In the genomic region with DNA sequence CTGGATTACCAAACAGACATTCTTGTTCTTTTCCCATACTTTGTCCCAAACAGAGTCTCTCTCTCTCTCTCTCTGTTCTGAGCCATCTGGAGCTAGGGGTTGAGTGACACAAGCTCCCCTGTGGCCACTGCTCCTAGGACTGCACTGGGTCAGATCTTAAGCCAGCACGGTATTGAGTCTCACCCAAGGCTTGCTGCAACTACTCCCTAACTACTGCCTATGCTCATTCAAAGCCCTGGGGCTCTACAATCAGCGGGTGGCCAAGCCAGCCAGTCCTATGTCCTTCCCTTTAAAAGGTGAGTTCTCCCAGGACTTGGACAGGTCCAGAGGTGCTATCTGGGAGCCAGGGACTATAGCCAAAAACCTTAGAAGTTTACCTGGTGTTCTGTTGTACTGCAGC, we compare ENCODE assay signal across 15 cellular contexts.
DNase-seq lines count a peak whose midpoint lies in the region; ATAC-seq and TF ChIP-seq lines count a peak whose summit lies in the region.
"Had no signal": no experiment of that assay in that cellular context is flagged by ENCODE, and none has a peak within 500 bp of the region (broad histone marks: within the 10 kb centered on the region; RNA-seq: fewer than 3 reads in every experiment).

No MANE protein-coding gene starts in this region.

- no peak overlapping the region for H3K18ac ChIP-seq in neuronal stem cell (ENCODE audit: low read length)

- no CpG with 5 or more reads among the region's 2 CpGs for WGBS in neuronal stem cell (ENCODE audit: extremely low coverage in 2 of 2, insufficient read length in 2 of 2, insufficient replicate concordance in 1 of 2), 2 donors
- WGBS in aorta, 2 donors: 58 to 73% methylated on average over 2 of the region's 2 CpGs

- H3K27ac ChIP-seq in neuronal stem cell (replicated peaks; ENCODE audit: low read length) (no peak overlapping the region), aorta (ENCODE audit: low read depth in 1 of 2, low read length in 2 of 2) (no peak overlapping the region), RWPE1 (no peak overlapping the region)
- H3K27ac ChIP-seq: GM23248 had no signal

- H4K8ac ChIP-seq in neuronal stem cell (ENCODE audit: low read depth, low read length): no peak overlapping the region

- H3K36me3 ChIP-seq in neuronal stem cell (replicated peaks in 1 of 2; ENCODE audit: control insufficient read depth in 2 of 2, insufficient read depth in 2 of 2, low read length in 2 of 2): no peaks in the 10 kb centered on the region
- no peaks in the 10 kb centered on the region for H3K36me3 ChIP-seq in aorta (ENCODE audit: control insufficient read depth in 1 of 2, insufficient read depth in 2 of 2, low read length in 1 of 2)

- H3K4ac ChIP-seq in neuronal stem cell (ENCODE audit: low read length): no peak overlapping the region

- peak; percentile 41 for ATAC-seq in aorta (ENCODE audit: low FRiP score)
- ATAC-seq: HCT116 had no signal

- CTCF ChIA-PET in RWPE1 (lab: Yijun Ruan, JAX): interaction anchor here (0.6 kb wide), 1 partner anchor 15 kb away, joined by 3 read pairs; no protein-coding TSS in a partner anchor

- no peaks in the 10 kb centered on the region for H3K27me3 ChIP-seq in neuronal stem cell (ENCODE audit: control insufficient read depth in 3 of 3, insufficient read depth in 3 of 3, low read depth in 1 of 3, low read length in 3 of 3)
- H3K27me3 ChIP-seq in aorta (ENCODE audit: control insufficient read depth in 1 of 2, insufficient read depth in 2 of 2, low read length in 1 of 2): no peaks in the 10 kb centered on the region

- no peak overlapping the region for H3K9ac ChIP-seq in neuronal stem cell (ENCODE audit: low read depth, low read length, poor library complexity)
- H3K9ac ChIP-seq: GM23248 had no signal

- POLR2A ChIA-PET in RWPE1 (lab: Yijun Ruan, JAX; ENCODE audit: low non-redundant PET): no interaction called here

- H2BK12ac ChIP-seq in neuronal stem cell (ENCODE audit: low read length): no peak overlapping the region

- peak; percentile 5 for DNase-seq in RPMI7951 (ENCODE audit: low read depth)
- DNase-seq in neuronal stem cell (ENCODE audit: low spot score): no peak
- no peak for DNase-seq in aorta
- DNase-seq in stimulated activated naive CD4-positive, alpha-beta T cell (lab: John Stamatoyannopoulos, UW): no peak
- no peak for DNase-seq in RWPE1 (ENCODE audit: low spot score)
- no peak for DNase-seq in NCI-H748 treated with DMSO at 0.1 percent for 48 hours (lab: John Stamatoyannopoulos, UW)
- DNase-seq: C1 segment of cervical spinal cord; Calu3; CD4-positive, alpha-beta memory T cell; COR-L47; DMS53; DMS79 treated with DMSO at 0.1 percent for 48 hours; GM23248; H7 had no signal

- intact Hi-C loops in aorta (cut with DNase I): no loop called here

- H2BK15ac ChIP-seq in neuronal stem cell (ENCODE audit: low read length): no peak overlapping the region

- H2AK5ac ChIP-seq in neuronal stem cell (ENCODE audit: low read depth, low read length): no peak overlapping the region

- peak overlapping the region; percentile 94 for H3K14ac ChIP-seq in neuronal stem cell (ENCODE audit: low read length)

- no peak overlapping the region for H4K91ac ChIP-seq in neuronal stem cell (ENCODE audit: low read depth, low read length, poor library complexity)

- H2AFZ ChIP-seq in neuronal stem cell (ENCODE audit: low read length): no peak overlapping the region
- H2AFZ ChIP-seq: GM23248 had no signal

- H3K23ac ChIP-seq in neuronal stem cell (ENCODE audit: low read depth, low read length, poor library complexity): no peak overlapping the region

- no peak overlapping the region for H3K4me2 ChIP-seq in neuronal stem cell (ENCODE audit: insufficient read depth, low read length, poor library complexity, severe bottlenecking)

- H3K9me3 ChIP-seq in neuronal stem cell (replicated peaks in 1 of 2; ENCODE audit: control insufficient read depth in 2 of 2, insufficient read depth in 1 of 2, low read depth in 1 of 2, low read length in 2 of 2): no peaks in the 10 kb centered on the region
- H3K9me3 ChIP-seq in aorta (ENCODE audit: control insufficient read depth, low read length): peaks cover 2% of the 10 kb centered on the region

- H3K4me1 ChIP-seq in neuronal stem cell (ENCODE audit: control insufficient read depth in 2 of 2, insufficient read depth in 1 of 2, low read depth in 1 of 2, low read length in 2 of 2) (no peaks in the 10 kb centered on the region), aorta (ENCODE audit: control insufficient read depth in 1 of 2, insufficient read depth in 2 of 2, low read length in 2 of 2) (peaks cover 0 to 2% of the 10 kb centered on the region in 2 donors)

- TF ChIP-seq CTCF in RWPE1 (conservative IDR thresholded peaks at IDR 0.05; ENCODE audit: low read depth): no peak

- no peak overlapping the region for H2BK5ac ChIP-seq in neuronal stem cell (ENCODE audit: low read length)

- H2BK120ac ChIP-seq in neuronal stem cell (ENCODE audit: low read depth, low read length): no peak overlapping the region

- H3K4me3 ChIP-seq in neuronal stem cell (ENCODE audit: low read length in 2 of 2) (no peak overlapping the region), aorta (ENCODE audit: low read length in 2 of 2) (no peak overlapping the region)
- H3K4me3 ChIP-seq: GM23248 had no signal

- no peaks in the 10 kb centered on the region for H3K79me1 ChIP-seq in neuronal stem cell (ENCODE audit: low read depth, low read length)
